ENCODE assay signal across 1 cellular context in the genomic region with DNA sequence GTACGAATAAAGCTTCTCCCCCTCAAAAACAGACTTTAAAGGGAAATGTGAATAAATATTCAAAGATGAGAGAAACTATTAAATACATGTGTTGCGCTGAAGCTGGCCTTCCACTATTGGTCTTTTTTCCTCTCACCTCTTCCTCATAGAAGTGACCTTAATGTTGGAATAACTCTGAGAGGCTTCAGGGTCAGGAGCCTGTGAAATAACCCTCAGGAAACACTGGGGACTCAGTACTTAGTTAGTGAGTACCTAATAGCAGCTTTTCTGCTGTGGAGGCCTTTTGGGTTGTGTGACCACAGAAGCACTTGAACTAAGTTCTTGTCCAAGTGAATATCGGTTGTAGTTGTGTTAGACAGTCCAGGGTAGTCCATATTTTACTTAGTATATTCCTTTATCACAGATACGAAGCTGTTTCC.
TF ChIP-seq lines count a peak whose summit lies in the region.

No MANE protein-coding gene starts in this region.

TF ChIP-seq in GM23338, 12 proteins besides CTCF, POLR2A, EP300 and RAD21 (continued from another document):
- TF ChIP-seq ZNF462 (CRISPR knock-in tag; IDR thresholded peaks at IDR 0.05) (no peak), ZNF331 (CRISPR knock-in tag; IDR thresholded peaks at IDR 0.05; ENCODE audit: low read depth) (no peak), EZH2phosphoT487 (IDR thresholded peaks at IDR 0.05; ENCODE audit: unreplicated experiment) (no peak), EZH2 (IDR thresholded peaks at IDR 0.05; ENCODE audit: low read depth, unreplicated experiment) (no peak), CREB1 (CRISPR knock-in tag; IDR thresholded peaks at IDR 0.05; ENCODE audit: low read depth) (no peak), JUNB (IDR thresholded peaks at IDR 0.05; ENCODE audit: unreplicated experiment) (no peak), POLR2AphosphoS5 (IDR thresholded peaks at IDR 0.05; ENCODE audit: low read depth) (no peak), ZNF114 (CRISPR knock-in tag; IDR thresholded peaks at IDR 0.05) (no peak)
- TF ChIP-seq, protein P1, sequence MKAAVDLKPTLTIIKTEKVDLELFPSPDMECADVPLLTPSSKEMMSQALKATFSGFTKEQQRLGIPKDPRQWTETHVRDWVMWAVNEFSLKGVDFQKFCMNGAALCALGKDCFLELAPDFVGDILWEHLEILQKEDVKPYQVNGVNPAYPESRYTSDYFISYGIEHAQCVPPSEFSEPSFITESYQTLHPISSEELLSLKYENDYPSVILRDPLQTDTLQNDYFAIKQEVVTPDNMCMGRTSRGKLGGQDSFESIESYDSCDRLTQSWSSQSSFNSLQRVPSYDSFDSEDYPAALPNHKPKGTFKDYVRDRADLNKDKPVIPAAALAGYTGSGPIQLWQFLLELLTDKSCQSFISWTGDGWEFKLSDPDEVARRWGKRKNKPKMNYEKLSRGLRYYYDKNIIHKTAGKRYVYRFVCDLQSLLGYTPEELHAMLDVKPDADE (IDR thresholded peaks at IDR 0.05): no peak
